In genomic region chr9:470041-470781, GRCh38 we compare ENCODE assay signal across 1 cellular context.
A peak's percentile ranks its signal among the peaks of the same experiment; 100 is the strongest.
TF ChIP-seq lines count a peak whose summit lies in the region.

No MANE protein-coding gene starts in this region.

TF ChIP-seq in HEK293, 187 proteins besides CTCF, POLR2A, EP300 and RAD21 (continued from another document):
- peak; percentile 80; the same call in 1 of the 2 replicates for TF ChIP-seq PATZ1 (tag by site-specific recombination; IDR thresholded peaks at IDR 0.05)
- TF ChIP-seq SP7 (tag by site-specific recombination; IDR thresholded peaks at IDR 0.05), result 0 out of 2 replicates have a peak, but pooled peaks have one; percentile 20
TF ChIP-seq in HEK293: peak in this region for 13.
